18 cellular contexts compared by ENCODE assay signal in genomic region chr17:82687871-82688270, GRCh38. TPM values are rescaled to one million over a fixed set of nuclear protein-coding genes. Genes with fewer than 3 reads are reported as not detected.
DNase-seq lines count a peak whose midpoint lies in the region; ATAC-seq and TF ChIP-seq lines count a peak whose summit lies in the region.
"Had no signal": no experiment of that assay in that cellular context is flagged by ENCODE, and none has a peak within 500 bp of the region (broad histone marks: within the 10 kb centered on the region; RNA-seq: fewer than 3 reads in every experiment).

No MANE protein-coding gene starts in this region.

- TF ChIP-seq CTCF in OCI-LY3 (IDR thresholded peaks at IDR 0.05; ENCODE audit: low read depth, low read length) = no peak
- TF ChIP-seq CTCF in progenitor cell of endocrine pancreas (IDR thresholded peaks at IDR 0.05; ENCODE audit: unreplicated experiment) = no peak

- no peaks in the 10 kb centered on the region for H3K27me3 Mint-ChIP-seq in progenitor cell of endocrine pancreas
- H3K27me3 Mint-ChIP-seq in stimulated activated naive B cell treated with anti-CD40 and anti-IgM and Interleukin-4, amounts not matched to agents 10 μg/mL and 1 μg/mL and 100 μg/mL, for 72 hours = no peaks in the 10 kb centered on the region
- H3K27me3 Mint-ChIP-seq: activated naive CD8-positive, alpha-beta T cell treated with anti-CD3 and anti-CD28 coated beads, Interleukin-2, amount 50 U/mL, for 24 hours; stimulated activated memory B cell treated with anti-CD40 and anti-IgM and Interleukin-4, amounts not matched to agents 10 μg/mL and 1 μg/mL and 100 μg/mL, for 72 hours had no signal

- H3K27ac ChIP-seq in OCI-LY3 (ENCODE audit: low read length) = peak overlapping the region; percentile 95
- H3K27ac ChIP-seq in epithelial cell of prostate = peak overlapping the region; percentile 17
- H3K27ac ChIP-seq: sigmoid colon had no signal

- H3K9me3 ChIP-seq in OCI-LY3 (ENCODE audit: insufficient read depth, low read length) = no peaks in the 10 kb centered on the region
- H3K9me3 ChIP-seq: sigmoid colon had no signal

- no peak overlapping the region for H3K4me3 ChIP-seq in OCI-LY3 (ENCODE audit: low read length)
- H3K4me3 ChIP-seq: sigmoid colon had no signal

- H3K36me3 Mint-ChIP-seq in progenitor cell of endocrine pancreas (ENCODE audit: insufficient read depth) = peaks cover 5% of the 10 kb centered on the region
- peaks cover 3 to 4% of the 10 kb centered on the region in 2 donors for H3K36me3 Mint-ChIP-seq in stimulated activated naive B cell treated with anti-CD40 and anti-IgM and Interleukin-4, amounts not matched to agents 10 μg/mL and 1 μg/mL and 100 μg/mL, for 72 hours

- H3K4me1 Mint-ChIP-seq in progenitor cell of endocrine pancreas (ENCODE audit: low read depth) = peaks cover 6% of the 10 kb centered on the region
- peaks cover 5 to 7% of the 10 kb centered on the region in 2 donors for H3K4me1 Mint-ChIP-seq in stimulated activated naive B cell treated with anti-CD40 and anti-IgM and Interleukin-4, amounts not matched to agents 10 μg/mL and 1 μg/mL and 100 μg/mL, for 72 hours
- H3K4me1 Mint-ChIP-seq: stimulated activated memory B cell treated with anti-CD40 and anti-IgM and Interleukin-4, amounts not matched to agents 10 μg/mL and 1 μg/mL and 100 μg/mL, for 72 hours had no signal

- no peaks in the 10 kb centered on the region for H3K79me2 ChIP-seq in OCI-LY3 (ENCODE audit: low read length)

- H3K4me1 ChIP-seq in OCI-LY3 (ENCODE audit: low read length) = peaks cover 59% of the 10 kb centered on the region
- H3K4me1 ChIP-seq: sigmoid colon had no signal

- ATAC-seq in stimulated activated naive B cell treated with anti-CD40 and anti-IgM and Interleukin-4, amounts not matched to agents 10 μg/mL and 1 μg/mL and 100 μg/mL, for 72 hours (replicated peaks) = no peak
- ATAC-seq: activated naive CD8-positive, alpha-beta T cell treated with anti-CD3 and anti-CD28 coated beads, Interleukin-2, amount 50 U/mL, for 24 hours; stimulated activated memory B cell treated with anti-CD40 and anti-IgM and Interleukin-4, amounts not matched to agents 10 μg/mL and 1 μg/mL and 100 μg/mL, for 72 hours had no signal

- H2AFZ ChIP-seq in OCI-LY3 (ENCODE audit: low read depth, low read length) = no peak overlapping the region

- H3K27ac Mint-ChIP-seq in progenitor cell of endocrine pancreas = peak overlapping the region; percentile 69
- no peak overlapping the region for H3K27ac Mint-ChIP-seq in stimulated activated naive B cell treated with anti-CD40 and anti-IgM and Interleukin-4, amounts not matched to agents 10 μg/mL and 1 μg/mL and 100 μg/mL, for 72 hours
- H3K27ac Mint-ChIP-seq: activated naive CD8-positive, alpha-beta T cell treated with anti-CD3 and anti-CD28 coated beads, Interleukin-2, amount 50 U/mL, for 24 hours; H9; stimulated activated memory B cell treated with anti-CD40 and anti-IgM and Interleukin-4, amounts not matched to agents 10 μg/mL and 1 μg/mL and 100 μg/mL, for 72 hours had no signal

- peaks cover 7% of the 10 kb centered on the region for H3K36me3 ChIP-seq in OCI-LY3 (replicated peaks; ENCODE audit: low read depth, low read length)

- no peaks in the 10 kb centered on the region for H3K27me3 ChIP-seq in OCI-LY3 (ENCODE audit: low read depth, low read length)
- H3K27me3 ChIP-seq: sigmoid colon had no signal

- no peaks in the 10 kb centered on the region for H4K20me1 ChIP-seq in OCI-LY3 (ENCODE audit: insufficient read depth, low read length)

- H3K4me3 Mint-ChIP-seq in progenitor cell of endocrine pancreas (ENCODE audit: low read depth) = no peak overlapping the region
- no peak overlapping the region for H3K4me3 Mint-ChIP-seq in stimulated activated naive B cell treated with anti-CD40 and anti-IgM and Interleukin-4, amounts not matched to agents 10 μg/mL and 1 μg/mL and 100 μg/mL, for 72 hours
- H3K4me3 Mint-ChIP-seq: activated naive CD8-positive, alpha-beta T cell treated with anti-CD3 and anti-CD28 coated beads, Interleukin-2, amount 50 U/mL, for 24 hours; H9; stimulated activated memory B cell treated with anti-CD40 and anti-IgM and Interleukin-4, amounts not matched to agents 10 μg/mL and 1 μg/mL and 100 μg/mL, for 72 hours had no signal

- H3K9me3 Mint-ChIP-seq in progenitor cell of endocrine pancreas (ENCODE audit: low read depth) = no peaks in the 10 kb centered on the region
- H3K9me3 Mint-ChIP-seq in stimulated activated naive B cell treated with anti-CD40 and anti-IgM and Interleukin-4, amounts not matched to agents 10 μg/mL and 1 μg/mL and 100 μg/mL, for 72 hours = no peaks in the 10 kb centered on the region
- H3K9me3 Mint-ChIP-seq: activated naive CD8-positive, alpha-beta T cell treated with anti-CD3 and anti-CD28 coated beads, Interleukin-2, amount 50 U/mL, for 24 hours; H9; stimulated activated memory B cell treated with anti-CD40 and anti-IgM and Interleukin-4, amounts not matched to agents 10 μg/mL and 1 μg/mL and 100 μg/mL, for 72 hours had no signal

- peak overlapping the region; percentile 61; the same call in 1 of the 2 replicates for H3K9ac ChIP-seq in OCI-LY3 (ENCODE audit: low read length)

- DNase-seq in epithelial cell of prostate (ENCODE audit: low read depth, low spot score) (no peak), progenitor cell of endocrine pancreas (ENCODE audit: low spot score, unreplicated experiment) (no peak), NCI-H526 treated with DMSO at 0.1 percent for 48 hours (lab: John Stamatoyannopoulos, UW) (no peak), NCI-H2171 (lab: John Stamatoyannopoulos, UW) (no peak)
- DNase-seq in stimulated activated naive B cell treated with anti-CD40 and anti-IgM and Interleukin-4, amounts not matched to agents 10 μg/mL and 1 μg/mL and 100 μg/mL, for 72 hours = no peak
- DNase-seq: activated CD4-positive, alpha-beta T cell treated with anti-CD3 and anti-CD28 coated beads, Interleukin-2, amount 50 U/mL, for 1 hour; activated CD8-positive, alpha-beta memory T cell treated with anti-CD3 and anti-CD28 coated beads, Interleukin-2, amount 50 U/mL, for 48 hours; activated effector memory CD4-positive, alpha-beta T cell treated with Interleukin-2 at 50 U/mL for 16 hours; activated naive CD8-positive, alpha-beta T cell treated with anti-CD3 and anti-CD28 coated beads, Interleukin-2, amount 50 U/mL, for 24 hours; dermis blood vessel endothelial cell; DND-41; H9; NCI-H526; SHP77; sigmoid colon; trophoblast cell had no signal

- peak overlapping the region; percentile 65 for H3K4me2 ChIP-seq in OCI-LY3 (ENCODE audit: low read length)

RNA-seq across cellular contexts. Expression of gene RAB40B, which starts 10.6 kb away (rescaled TPM):
- total RNA-seq in progenitor cell of endocrine pancreas = 13.3 and 14.3 TPM in 2 replicates

RNA-seq across cellular contexts. Expression of gene FN3KRP, which starts 28.6 kb away (rescaled TPM):
- 31.8 and 34.2 TPM in 2 replicates for total RNA-seq in progenitor cell of endocrine pancreas

RNA-seq across cellular contexts. Expression of gene WDR45B, which starts 39.6 kb away (rescaled TPM):
- 75.8 and 77.6 TPM in 2 replicates for total RNA-seq in progenitor cell of endocrine pancreas

RNA-seq across cellular contexts. Expression of gene FN3K, which starts 47.5 kb away (rescaled TPM):
- 40.4 and 40.6 TPM in 2 replicates for total RNA-seq in progenitor cell of endocrine pancreas
